Comparison of ENCODE assay signal across 8 cellular contexts in genomic region chr11:96045622-96046456, GRCh38.
DNase-seq lines count a peak whose midpoint lies in the region; ATAC-seq and TF ChIP-seq lines count a peak whose summit lies in the region.

No MANE protein-coding gene starts in this region.

- H3K36me3 ChIP-seq in muscle layer of duodenum (ENCODE audit: control insufficient read depth in 1 of 2, insufficient read depth in 2 of 2, low read length in 2 of 2) = no peaks in the 10 kb centered on the region

- no peaks in the 10 kb centered on the region for H3K9me3 ChIP-seq in muscle layer of duodenum (ENCODE audit: control insufficient read depth in 1 of 2, low read length in 2 of 2)

- H3K9me3 Mint-ChIP-seq in activated CD4-positive, alpha-beta memory T cell treated with anti-CD3 and anti-CD28 coated beads for 36 hours = no peaks in the 10 kb centered on the region

- CTCF ChIA-PET in AG04449 (lab: Yijun Ruan, JAX) = interaction anchor here (0.7 to 3.4 kb wide), 6 partner anchors 10 to 297 kb away, joined by 3 to 14 read pairs (median 5); partner anchors contain the start of gene MAML2
- CTCF ChIA-PET in activated CD4-positive, alpha-beta memory T cell treated with anti-CD3 and anti-CD28 coated beads for 36 hours (lab: Charles Lee) = no interaction called here

- no peak overlapping the region for H3K27ac ChIP-seq in muscle layer of duodenum (ENCODE audit: low read length)

- DNase-seq in AG04449 (ENCODE audit: low read depth, low spot score) (peak; percentile 65), NCI-H446 treated with DMSO at 0.1 percent for 48 hours (lab: John Stamatoyannopoulos, UW) (peak; percentile 92), fibroblast of gingiva (ENCODE audit: low read depth) (peak; percentile 73), SIG-M5 (lab: John Stamatoyannopoulos, UW) (no peak), inferior parietal cortex (ENCODE audit: extremely low spot score) (no peak)
- no peak for DNase-seq in activated CD4-positive, alpha-beta memory T cell treated with anti-CD3 and anti-CD28 coated beads for 36 hours

- H3K4me3 ChIP-seq in AG04449 (ENCODE audit: low read depth, low read length) = peak overlapping the region; percentile 16; the same call in 1 of the 2 replicates
- H3K4me3 ChIP-seq in muscle layer of duodenum (ENCODE audit: low read depth in 1 of 2, low read length in 2 of 2) = peak overlapping the region; percentile 24 to 49

- no peak for ATAC-seq in HG03460 (IDR thresholded peaks at IDR 0.05; ENCODE audit: unreplicated experiment)

- no peaks in the 10 kb centered on the region for H3K27me3 ChIP-seq in muscle layer of duodenum (ENCODE audit: low read depth, low read length)

- intact Hi-C loops in activated CD4-positive, alpha-beta memory T cell treated with anti-CD3 and anti-CD28 coated beads for 36 hours (cut with micrococcal nuclease) = no loop called here

- no peak overlapping the region for H3K4me3 Mint-ChIP-seq in activated CD4-positive, alpha-beta memory T cell treated with anti-CD3 and anti-CD28 coated beads for 36 hours

- no peak overlapping the region for H3K27ac Mint-ChIP-seq in activated CD4-positive, alpha-beta memory T cell treated with anti-CD3 and anti-CD28 coated beads for 36 hours

- no peaks in the 10 kb centered on the region for H3K27me3 Mint-ChIP-seq in activated CD4-positive, alpha-beta memory T cell treated with anti-CD3 and anti-CD28 coated beads for 36 hours

- peaks cover 5 to 6% of the 10 kb centered on the region in 2 donors for H3K4me1 ChIP-seq in muscle layer of duodenum (ENCODE audit: control insufficient read depth in 1 of 2, insufficient read depth in 2 of 2, low read length in 2 of 2)

- POLR2A ChIA-PET in AG04449 (lab: Yijun Ruan, JAX) = no interaction called here
- POLR2A ChIA-PET in activated CD4-positive, alpha-beta memory T cell treated with anti-CD3 and anti-CD28 coated beads for 36 hours (lab: Charles Lee) = no interaction called here

- peaks cover 15% of the 10 kb centered on the region for H3K36me3 Mint-ChIP-seq in activated CD4-positive, alpha-beta memory T cell treated with anti-CD3 and anti-CD28 coated beads for 36 hours

- H3K4me1 Mint-ChIP-seq in activated CD4-positive, alpha-beta memory T cell treated with anti-CD3 and anti-CD28 coated beads for 36 hours (ENCODE audit: low read depth) = peaks cover 39% of the 10 kb centered on the region

- peak; percentile 50 for TF ChIP-seq CTCF in AG04449 (IDR thresholded peaks at IDR 0.05; ENCODE audit: insufficient read depth, low read length, missing control alignments)

Comparison
In these comparisons a context has a peak if more than half of its experiments do, and no peak if none do; other contexts are left out.
1. DNase-seq: peak in AG04449 (single experiment), NCI-H446 treated with DMSO at 0.1 percent for 48 hours (single experiment) and fibroblast of gingiva (single experiment); none in SIG-M5 (single experiment), inferior parietal cortex (single experiment) and activated CD4-positive, alpha-beta memory T cell treated with anti-CD3 and anti-CD28 coated beads for 36 hours (single experiment).